Comparison of ENCODE assay signal across 19 cellular contexts in the genomic region with DNA sequence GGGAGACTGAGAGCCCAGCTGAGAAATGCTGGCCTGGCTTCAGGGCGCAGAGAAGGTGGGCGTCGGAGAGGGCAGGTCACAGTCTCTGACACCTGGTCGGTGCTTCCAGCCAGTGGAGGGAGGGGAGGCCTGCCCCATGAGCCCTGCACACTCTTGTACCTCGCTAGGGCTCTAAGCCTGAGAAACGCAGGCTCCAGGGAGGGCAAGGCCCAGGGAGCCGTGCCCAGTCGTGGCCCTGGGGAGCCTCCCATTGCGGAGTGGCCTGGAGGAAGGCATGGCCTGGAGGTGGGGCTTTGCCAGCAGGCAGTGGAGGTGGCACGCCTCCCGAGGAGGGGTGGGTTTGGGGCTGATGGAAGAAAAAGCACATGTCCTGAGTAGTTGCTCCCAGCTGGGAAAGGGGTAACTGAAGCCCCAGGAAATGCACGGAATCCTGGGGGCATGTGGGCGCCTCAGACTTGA. TPM values are rescaled to one million over a fixed set of nuclear protein-coding genes. Genes with fewer than 3 reads are reported as not detected.
DNase-seq lines count a peak whose midpoint lies in the region; ATAC-seq and TF ChIP-seq lines count a peak whose summit lies in the region.
"Had no signal": no experiment of that assay in that cellular context is flagged by ENCODE, and none has a peak within 500 bp of the region (broad histone marks: within the 10 kb centered on the region; RNA-seq: fewer than 3 reads in every experiment).

No MANE protein-coding gene starts in this region.

- peak overlapping the region; percentile 75 to 79 for H3K27ac ChIP-seq in esophagus (ENCODE audit: low read depth in 2 of 2, low read length in 1 of 2)
- H3K27ac ChIP-seq: neural progenitor cell, thoracic aorta had no signal

- CTCF ChIA-PET in activated CD4-positive, alpha-beta T cell treated with anti-CD3 and anti-CD28 coated beads for 36 hours (lab: Charles Lee), result no interaction called here

- no peaks in the 10 kb centered on the region for H3K9me3 ChIP-seq in esophagus (ENCODE audit: control insufficient read depth in 2 of 2, insufficient read depth in 1 of 2, low read depth in 1 of 2, low read length in 1 of 2)
- H3K9me3 ChIP-seq: thoracic aorta had no signal

- no peak for TF ChIP-seq CTCF in mesothelial cell of epicardium (IDR thresholded peaks at IDR 0.05; ENCODE audit: unreplicated experiment)

- no peak for ATAC-seq in activated CD4-positive, alpha-beta T cell treated with anti-CD3 and anti-CD28 coated beads for 36 hours
- ATAC-seq in GM19328 (IDR thresholded peaks at IDR 0.05; ENCODE audit: unreplicated experiment), result no peak
- no peak for ATAC-seq in HG03520 (IDR thresholded peaks at IDR 0.05; ENCODE audit: unreplicated experiment)

- no peak overlapping the region for H3K27ac Mint-ChIP-seq in activated T-cell treated with anti-CD3 and anti-CD28 coated beads, Interleukin-2, amount 50 U/mL, for 24 hours
- H3K27ac Mint-ChIP-seq in mesothelial cell of epicardium, result no peak overlapping the region
- H3K27ac Mint-ChIP-seq in activated CD4-positive, alpha-beta T cell treated with anti-CD3 and anti-CD28 coated beads for 36 hours, result no peak overlapping the region
- H3K27ac Mint-ChIP-seq: CD8-positive, alpha-beta T cell; HFFc6; neural progenitor cell; T-helper 17 cell had no signal

- H3K4me1 Mint-ChIP-seq in activated T-cell treated with anti-CD3 and anti-CD28 coated beads, Interleukin-2, amount 50 U/mL, for 24 hours (ENCODE audit: low read depth), result peaks cover 5% of the 10 kb centered on the region
- peaks cover 4% of the 10 kb centered on the region for H3K4me1 Mint-ChIP-seq in mesothelial cell of epicardium
- H3K4me1 Mint-ChIP-seq in activated CD4-positive, alpha-beta T cell treated with anti-CD3 and anti-CD28 coated beads for 36 hours, result no peaks in the 10 kb centered on the region
- H3K4me1 Mint-ChIP-seq: neural progenitor cell had no signal

- intact Hi-C loops in activated CD4-positive, alpha-beta T cell treated with anti-CD3 and anti-CD28 coated beads for 36 hours (cut with DNase I, micrococcal nuclease), result no loop called here

- POLR2A ChIA-PET in activated CD4-positive, alpha-beta T cell treated with anti-CD3 and anti-CD28 coated beads for 36 hours (lab: Charles Lee), result no interaction called here

- H3K4me3 ChIP-seq in esophagus (ENCODE audit: low read depth in 1 of 2, low read length in 2 of 2), result peak overlapping the region; percentile 48 to 60
- H3K4me3 ChIP-seq: neural progenitor cell, thoracic aorta had no signal

- H3K4me3 Mint-ChIP-seq in activated T-cell treated with anti-CD3 and anti-CD28 coated beads, Interleukin-2, amount 50 U/mL, for 24 hours, result no peak overlapping the region
- peak overlapping the region; percentile 13 for H3K4me3 Mint-ChIP-seq in mesothelial cell of epicardium
- H3K4me3 Mint-ChIP-seq in activated CD4-positive, alpha-beta T cell treated with anti-CD3 and anti-CD28 coated beads for 36 hours, result no peak overlapping the region
- H3K4me3 Mint-ChIP-seq: HFFc6, neural progenitor cell had no signal

- no peaks in the 10 kb centered on the region for H3K36me3 Mint-ChIP-seq in activated T-cell treated with anti-CD3 and anti-CD28 coated beads, Interleukin-2, amount 50 U/mL, for 24 hours (ENCODE audit: low read depth)
- no peaks in the 10 kb centered on the region for H3K36me3 Mint-ChIP-seq in mesothelial cell of epicardium
- no peaks in the 10 kb centered on the region for H3K36me3 Mint-ChIP-seq in activated CD4-positive, alpha-beta T cell treated with anti-CD3 and anti-CD28 coated beads for 36 hours (ENCODE audit: low read depth)
- H3K36me3 Mint-ChIP-seq: CD8-positive, alpha-beta T cell; neural progenitor cell had no signal

- no peaks in the 10 kb centered on the region for H3K27me3 Mint-ChIP-seq in activated T-cell treated with anti-CD3 and anti-CD28 coated beads, Interleukin-2, amount 50 U/mL, for 24 hours
- peaks cover 19% of the 10 kb centered on the region for H3K27me3 Mint-ChIP-seq in mesothelial cell of epicardium (ENCODE audit: low read depth)
- no peaks in the 10 kb centered on the region for H3K27me3 Mint-ChIP-seq in activated CD4-positive, alpha-beta T cell treated with anti-CD3 and anti-CD28 coated beads for 36 hours
- H3K27me3 Mint-ChIP-seq: T-helper 17 cell had no signal

- 45 to 46% methylated on average over 13 of the region's 13 CpGs for WGBS in esophagus, 2 donors

- peak; percentile 8 to 12 for DNase-seq in activated T-cell treated with anti-CD3 and anti-CD28 coated beads, Interleukin-2, amount 50 U/mL, for 48 hours
- DNase-seq in activated T-cell treated with anti-CD3 and anti-CD28 coated beads, Interleukin-2, amount 50 U/mL, for 24 hours, result no peak
- DNase-seq in mesothelial cell of epicardium (ENCODE audit: low spot score in 2 of 2, unreplicated experiment in 2 of 2), result no peak
- no peak for DNase-seq in OCI-M1 (lab: John Stamatoyannopoulos, UW)
- no peak for DNase-seq in activated CD4-positive, alpha-beta T cell treated with anti-CD3 and anti-CD28 coated beads for 36 hours
- DNase-seq: activated naive CD4-positive, alpha-beta T cell treated with anti-CD3 and anti-CD28 coated beads, Interleukin-2, amount 50 U/mL, for 16 hours; activated T-cell treated with anti-CD3 and anti-CD28 coated beads for 4 hours; effector CD8-positive, alpha-beta T cell; HFFc6; NCI-H1048; stimulated activated CD4-positive, alpha-beta T cell treated with anti-CD3 and anti-CD28 coated beads, Interleukin-4, amount 100 ng/mL, for 1 hour; stimulated activated CD8-positive, alpha-beta memory T cell treated with anti-CD3 and anti-CD28 coated beads, Interleukin-4, amount 100 ng/mL, for 48 hours; T-helper 17 cell had no signal

- H3K36me3 ChIP-seq in esophagus (ENCODE audit: control insufficient read depth in 2 of 2, insufficient read depth in 2 of 2, low read length in 1 of 2), result peaks cover 0 to 3% of the 10 kb centered on the region in 2 donors
- H3K36me3 ChIP-seq: neural progenitor cell had no signal

- H3K9me3 Mint-ChIP-seq in activated T-cell treated with anti-CD3 and anti-CD28 coated beads, Interleukin-2, amount 50 U/mL, for 24 hours, result no peaks in the 10 kb centered on the region
- peaks cover 8% of the 10 kb centered on the region for H3K9me3 Mint-ChIP-seq in mesothelial cell of epicardium
- no peaks in the 10 kb centered on the region for H3K9me3 Mint-ChIP-seq in activated CD4-positive, alpha-beta T cell treated with anti-CD3 and anti-CD28 coated beads for 36 hours (ENCODE audit: low read depth)
- H3K9me3 Mint-ChIP-seq: CD8-positive, alpha-beta T cell; HFFc6; neural progenitor cell had no signal

- no peaks in the 10 kb centered on the region for H3K27me3 ChIP-seq in esophagus (ENCODE audit: control insufficient read depth in 1 of 2, insufficient read depth in 2 of 2, low read length in 2 of 2)
- H3K27me3 ChIP-seq: neural progenitor cell had no signal

- peaks cover 2 to 14% of the 10 kb centered on the region in 2 donors for H3K4me1 ChIP-seq in esophagus (ENCODE audit: control insufficient read depth in 2 of 2, insufficient read depth in 2 of 2, low read length in 1 of 2)
- H3K4me1 ChIP-seq: neural progenitor cell had no signal

RNA-seq across cellular contexts. Expression of a gene that starts 39.0 kb away (rescaled TPM):
- polyA plus RNA-seq in esophagus, result 10 to 100 TPM; 21.5 to 32.7 TPM
- 47.9 to 55.9 TPM (median 53.7 TPM) in 3 replicates for total RNA-seq in mesothelial cell of epicardium
- total RNA-seq in activated CD4-positive, alpha-beta T cell treated with anti-CD3 and anti-CD28 coated beads for 36 hours, result 10 to 100 TPM; 34.4 to 34.5 TPM

Comparison
In these comparisons a context has a peak if more than half of its experiments do, and no peak if none do; other contexts are left out.
1. DNase-seq: peak in activated T-cell treated with anti-CD3 and anti-CD28 coated beads, Interleukin-2, amount 50 U/mL, for 48 hours (2 of 2); none in activated T-cell treated with anti-CD3 and anti-CD28 coated beads, Interleukin-2, amount 50 U/mL, for 24 hours (single experiment), mesothelial cell of epicardium (0 of 2), OCI-M1 (single experiment) and activated CD4-positive, alpha-beta T cell treated with anti-CD3 and anti-CD28 coated beads for 36 hours (single experiment).